Comparison of ENCODE assay signal across 23 cellular contexts in the genomic region with DNA sequence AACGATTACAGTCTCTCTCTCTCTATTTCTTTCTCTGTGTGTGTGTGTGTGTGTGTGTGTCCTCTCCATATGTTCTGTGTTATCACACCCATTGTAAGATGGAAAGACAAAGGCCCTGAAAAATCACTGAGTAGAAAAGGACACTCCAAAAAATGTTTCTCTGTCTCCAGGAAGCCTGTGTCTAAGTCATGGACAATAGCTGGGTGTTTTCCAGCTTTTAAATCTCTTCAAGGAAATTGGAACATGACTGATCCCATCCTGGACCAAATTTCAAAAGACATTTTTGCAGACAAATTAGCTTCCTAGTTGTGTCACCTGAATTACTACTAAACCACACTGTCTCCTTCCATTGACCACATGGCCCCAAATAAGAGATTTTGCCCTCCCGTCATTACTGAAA. TPM values are rescaled to one million over a fixed set of nuclear protein-coding genes. Genes with fewer than 3 reads are reported as not detected.
"Had no signal": no experiment of that assay in that cellular context is flagged by ENCODE, and none has a peak within 500 bp of the region (broad histone marks: within the 10 kb centered on the region; RNA-seq: fewer than 3 reads in every experiment).

No MANE protein-coding gene starts in this region.

- H3K9me3 ChIP-seq: MG63, SJSA1 had no signal

- ATAC-seq: HepG2 had no signal

- H3K4me1 ChIP-seq: SJSA1 had no signal

- DNase-seq: IMR-90, Karpas-422, KG1, MG63, NCI-H1092 treated with DMSO at 0.1 percent for 48 hours, NCI-H1436, NCI-H187, NCI-H2029, NCI-H2081 treated with DMSO at 0.1 percent for 48 hours, NCI-H2171, NCI-H226, NCI-H446, NCI-H510A, NCI-H524 treated with DMSO at 0.1 percent for 48 hours, NCI-H69, NCI-H774, Right ventricle myocardium superior, RPMI8226, SIG-M5 had no signal

- H3K27ac ChIP-seq: SJSA1, SK-N-MC had no signal

- H3K36me3 ChIP-seq: MG63, SJSA1 had no signal

- H3K4me3 ChIP-seq: MG63, SJSA1, SK-N-MC had no signal

RNA-seq across cellular contexts. Expression of gene LMX1A, which starts 31.0 kb away (rescaled TPM):
- total RNA-seq: HT1080, IMR-90, Right ventricle myocardium superior, SJSA1 had no signal
- polyA plus RNA-seq: HepG2, IMR-90 had no signal

RNA-seq across cellular contexts. Expression of gene RXRG, which starts 57.4 kb away (rescaled TPM):
- total RNA-seq: HepG2, HT1080, IMR-90, SJSA1 had no signal
- polyA plus RNA-seq: HepG2, IMR-90 had no signal
